In the genomic region with DNA sequence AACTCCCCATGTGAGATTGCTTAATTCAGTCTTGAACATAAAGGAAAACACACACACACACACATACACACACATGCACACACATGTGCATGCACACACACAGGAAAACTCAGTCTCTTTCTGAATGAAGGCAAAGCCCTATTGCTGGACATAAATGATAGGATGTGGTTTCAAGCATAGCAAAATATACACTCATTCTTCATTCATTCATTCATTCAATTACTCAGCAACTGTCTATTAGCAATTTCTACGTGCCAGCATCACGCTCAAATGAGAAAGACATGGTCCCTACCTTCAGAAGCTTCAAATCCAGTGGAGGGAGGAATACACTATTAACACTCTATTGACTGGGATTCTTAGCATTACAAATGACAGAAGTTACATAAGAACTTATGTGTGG, we compare ENCODE assay signal across 1 cellular context.
TF ChIP-seq lines count a peak whose summit lies in the region.

No MANE protein-coding gene starts in this region.

TF ChIP-seq in GM23338, 12 proteins besides CTCF, POLR2A, EP300 and RAD21 (continued from another document):
- TF ChIP-seq, protein P1, sequence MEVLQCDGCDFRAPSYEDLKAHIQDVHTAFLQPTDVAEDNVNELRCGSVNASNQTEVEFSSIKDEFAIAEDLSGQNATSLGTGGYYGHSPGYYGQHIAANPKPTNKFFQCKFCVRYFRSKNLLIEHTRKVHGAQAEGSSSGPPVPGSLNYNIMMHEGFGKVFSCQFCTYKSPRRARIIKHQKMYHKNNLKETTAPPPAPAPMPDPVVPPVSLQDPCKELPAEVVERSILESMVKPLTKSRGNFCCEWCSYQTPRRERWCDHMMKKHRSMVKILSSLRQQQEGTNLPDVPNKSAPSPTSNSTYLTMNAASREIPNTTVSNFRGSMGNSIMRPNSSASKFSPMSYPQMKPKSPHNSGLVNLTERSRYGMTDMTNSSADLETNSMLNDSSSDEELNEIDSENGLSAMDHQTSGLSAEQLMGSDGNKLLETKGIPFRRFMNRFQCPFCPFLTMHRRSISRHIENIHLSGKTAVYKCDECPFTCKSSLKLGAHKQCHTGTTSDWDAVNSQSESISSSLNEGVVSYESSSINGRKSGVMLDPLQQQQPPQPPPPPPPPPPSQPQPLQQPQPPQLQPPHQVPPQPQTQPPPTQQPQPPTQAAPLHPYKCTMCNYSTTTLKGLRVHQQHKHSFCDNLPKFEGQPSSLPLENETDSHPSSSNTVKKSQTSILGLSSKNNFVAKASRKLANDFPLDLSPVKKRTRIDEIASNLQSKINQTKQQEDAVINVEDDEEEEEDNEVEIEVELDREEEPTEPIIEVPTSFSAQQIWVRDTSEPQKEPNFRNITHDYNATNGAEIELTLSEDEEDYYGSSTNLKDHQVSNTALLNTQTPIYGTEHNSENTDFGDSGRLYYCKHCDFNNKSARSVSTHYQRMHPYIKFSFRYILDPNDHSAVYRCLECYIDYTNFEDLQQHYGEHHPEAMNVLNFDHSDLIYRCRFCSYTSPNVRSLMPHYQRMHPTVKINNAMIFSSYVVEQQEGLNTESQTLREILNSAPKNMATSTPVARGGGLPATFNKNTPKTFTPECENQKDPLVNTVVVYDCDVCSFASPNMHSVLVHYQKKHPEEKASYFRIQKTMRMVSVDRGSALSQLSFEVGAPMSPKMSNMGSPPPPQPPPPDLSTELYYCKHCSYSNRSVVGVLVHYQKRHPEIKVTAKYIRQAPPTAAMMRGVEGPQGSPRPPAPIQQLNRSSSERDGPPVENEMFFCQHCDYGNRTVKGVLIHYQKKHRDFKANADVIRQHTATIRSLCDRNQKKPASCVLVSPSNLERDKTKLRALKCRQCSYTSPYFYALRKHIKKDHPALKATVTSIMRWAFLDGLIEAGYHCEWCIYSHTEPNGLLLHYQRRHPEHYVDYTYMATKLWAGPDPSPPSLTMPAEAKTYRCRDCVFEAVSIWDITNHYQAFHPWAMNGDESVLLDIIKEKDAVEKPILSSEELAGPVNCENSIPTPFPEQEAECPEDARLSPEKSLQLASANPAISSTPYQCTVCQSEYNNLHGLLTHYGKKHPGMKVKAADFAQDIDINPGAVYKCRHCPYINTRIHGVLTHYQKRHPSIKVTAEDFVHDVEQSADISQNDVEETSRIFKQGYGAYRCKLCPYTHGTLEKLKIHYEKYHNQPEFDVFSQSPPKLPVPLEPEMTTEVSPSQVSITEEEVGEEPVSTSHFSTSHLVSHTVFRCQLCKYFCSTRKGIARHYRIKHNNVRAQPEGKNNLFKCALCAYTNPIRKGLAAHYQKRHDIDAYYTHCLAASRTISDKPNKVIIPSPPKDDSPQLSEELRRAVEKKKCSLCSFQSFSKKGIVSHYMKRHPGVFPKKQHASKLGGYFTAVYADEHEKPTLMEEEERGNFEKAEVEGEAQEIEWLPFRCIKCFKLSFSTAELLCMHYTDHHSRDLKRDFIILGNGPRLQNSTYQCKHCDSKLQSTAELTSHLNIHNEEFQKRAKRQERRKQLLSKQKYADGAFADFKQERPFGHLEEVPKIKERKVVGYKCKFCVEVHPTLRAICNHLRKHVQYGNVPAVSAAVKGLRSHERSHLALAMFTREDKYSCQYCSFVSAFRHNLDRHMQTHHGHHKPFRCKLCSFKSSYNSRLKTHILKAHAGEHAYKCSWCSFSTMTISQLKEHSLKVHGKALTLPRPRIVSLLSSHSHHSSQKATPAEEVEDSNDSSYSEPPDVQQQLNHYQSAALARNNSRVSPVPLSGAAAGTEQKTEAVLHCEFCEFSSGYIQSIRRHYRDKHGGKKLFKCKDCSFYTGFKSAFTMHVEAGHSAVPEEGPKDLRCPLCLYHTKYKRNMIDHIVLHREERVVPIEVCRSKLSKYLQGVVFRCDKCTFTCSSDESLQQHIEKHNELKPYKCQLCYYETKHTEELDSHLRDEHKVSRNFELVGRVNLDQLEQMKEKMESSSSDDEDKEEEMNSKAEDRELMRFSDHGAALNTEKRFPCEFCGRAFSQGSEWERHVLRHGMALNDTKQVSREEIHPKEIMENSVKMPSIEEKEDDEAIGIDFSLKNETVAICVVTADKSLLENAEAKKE (CRISPR knock-in tag; IDR thresholded peaks at IDR 0.05) = no peak
- TF ChIP-seq POLR2AphosphoS5 (IDR thresholded peaks at IDR 0.05; ENCODE audit: low read depth) (no peak), EZH2 (IDR thresholded peaks at IDR 0.05; ENCODE audit: low read depth, unreplicated experiment) (no peak), ZNF331 (CRISPR knock-in tag; IDR thresholded peaks at IDR 0.05; ENCODE audit: low read depth) (no peak), JUNB (IDR thresholded peaks at IDR 0.05; ENCODE audit: unreplicated experiment) (no peak), CREB1 (CRISPR knock-in tag; IDR thresholded peaks at IDR 0.05; ENCODE audit: low read depth) (no peak), STAT1 (IDR thresholded peaks at IDR 0.05; ENCODE audit: unreplicated experiment) (no peak), ZNF114 (CRISPR knock-in tag; IDR thresholded peaks at IDR 0.05) (no peak), NANOG (IDR thresholded peaks at IDR 0.05; ENCODE audit: borderline replicate concordance) (no peak)
- TF ChIP-seq, protein P2, sequence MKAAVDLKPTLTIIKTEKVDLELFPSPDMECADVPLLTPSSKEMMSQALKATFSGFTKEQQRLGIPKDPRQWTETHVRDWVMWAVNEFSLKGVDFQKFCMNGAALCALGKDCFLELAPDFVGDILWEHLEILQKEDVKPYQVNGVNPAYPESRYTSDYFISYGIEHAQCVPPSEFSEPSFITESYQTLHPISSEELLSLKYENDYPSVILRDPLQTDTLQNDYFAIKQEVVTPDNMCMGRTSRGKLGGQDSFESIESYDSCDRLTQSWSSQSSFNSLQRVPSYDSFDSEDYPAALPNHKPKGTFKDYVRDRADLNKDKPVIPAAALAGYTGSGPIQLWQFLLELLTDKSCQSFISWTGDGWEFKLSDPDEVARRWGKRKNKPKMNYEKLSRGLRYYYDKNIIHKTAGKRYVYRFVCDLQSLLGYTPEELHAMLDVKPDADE (IDR thresholded peaks at IDR 0.05) = no peak
